ENCODE assay signal across 16 cellular contexts in the genomic region with DNA sequence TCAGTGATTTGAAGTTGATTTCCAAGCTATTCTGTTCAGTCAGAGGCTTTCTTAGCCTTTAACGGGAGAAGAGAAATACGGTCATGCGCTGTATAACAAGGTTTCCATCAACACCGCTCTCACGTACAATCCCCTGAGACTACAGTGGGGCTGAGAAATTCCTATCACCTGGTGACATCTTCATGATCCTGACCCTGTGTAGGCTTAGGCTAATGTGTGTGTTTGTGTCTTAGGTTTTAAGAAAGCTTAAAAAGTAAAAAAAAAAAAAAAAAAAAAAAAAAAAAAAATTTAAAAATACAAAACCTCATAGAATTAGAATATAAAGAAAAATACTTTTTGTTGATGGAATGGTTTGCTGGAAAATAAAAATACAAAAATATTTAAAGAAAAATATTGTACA. TPM values are rescaled to one million over a fixed set of nuclear protein-coding genes. Genes with fewer than 3 reads are reported as not detected.
A peak's percentile ranks its signal among the peaks of the same experiment; 100 is the strongest.
DNase-seq lines count a peak whose midpoint lies in the region; ATAC-seq and TF ChIP-seq lines count a peak whose summit lies in the region.
"Had no signal": no experiment of that assay in that cellular context is flagged by ENCODE, and none has a peak within 500 bp of the region (broad histone marks: within the 10 kb centered on the region; RNA-seq: fewer than 3 reads in every experiment).

No MANE protein-coding gene starts in this region.

- CTCF ChIA-PET in activated CD8-positive, alpha-beta memory T cell treated with anti-CD3 and anti-CD28 coated beads, Interleukin-2, amount 10 ng/mL, durations not matched to agents 7 days and 5 days (lab: Charles Lee): interaction anchor here (0.8 to 2.9 kb wide), 8 partner anchors 10 to 44 kb away, joined by 3 to 14 read pairs (median 4); no protein-coding TSS in a partner anchor

- H3K27me3 ChIP-seq in HUES6 (ENCODE audit: control insufficient read depth, insufficient read depth, low read length) (peaks cover 26% of the 10 kb centered on the region), dorsolateral prefrontal cortex (no peaks in the 10 kb centered on the region)
- H3K27me3 ChIP-seq: esophagus squamous epithelium, SJCRH30 had no signal

- H3K4me3 ChIP-seq in HUES6 (ENCODE audit: low read depth, low read length) (0 out of 2 replicates have a peak overlapping the region, but pooled peaks have one; percentile 98), dorsolateral prefrontal cortex (peak overlapping the region in 5 of 59 donors; percentile 91 to 95 (median 91))
- H3K4me3 ChIP-seq: coronary artery had no signal

- peaks cover 5% of the 10 kb centered on the region for H3K27me3 Mint-ChIP-seq in activated CD8-positive, alpha-beta memory T cell treated with anti-CD3 and anti-CD28 coated beads, Interleukin-2, amount 10 ng/mL, durations not matched to agents 7 days and 5 days
- peaks cover 6% of the 10 kb centered on the region for H3K27me3 Mint-ChIP-seq in central memory CD8-positive, alpha-beta T cell
- H3K27me3 Mint-ChIP-seq in progenitor cell of endocrine pancreas: peaks cover 18% of the 10 kb centered on the region

- peaks cover 19% of the 10 kb centered on the region for H3K4me1 Mint-ChIP-seq in activated CD8-positive, alpha-beta memory T cell treated with anti-CD3 and anti-CD28 coated beads, Interleukin-2, amount 10 ng/mL, durations not matched to agents 7 days and 5 days
- peaks cover 42% of the 10 kb centered on the region for H3K4me1 Mint-ChIP-seq in central memory CD8-positive, alpha-beta T cell
- H3K4me1 Mint-ChIP-seq in progenitor cell of endocrine pancreas (ENCODE audit: low read depth): peaks cover 11% of the 10 kb centered on the region

- no peaks in the 10 kb centered on the region for H3K9me3 ChIP-seq in HUES6 (ENCODE audit: control insufficient read depth, insufficient read depth, low read depth, low read length)
- H3K9me3 ChIP-seq: esophagus squamous epithelium, SJCRH30 had no signal

- intact Hi-C loops in dorsolateral prefrontal cortex (cut with DNase I): loop anchor here (2.0 to 5.0 kb wide), 4 partner anchors 32 to 213 kb away; a partner anchor contains a TSS

- DNase-seq in activated CD8-positive, alpha-beta memory T cell treated with anti-CD3 and anti-CD28 coated beads, Interleukin-2, amount 10 ng/mL, durations not matched to agents 7 days and 5 days: no peak
- DNase-seq in activated CD8-positive, alpha-beta memory T cell treated with anti-CD3 and anti-CD28 coated beads, Interleukin-2, amount 50 U/mL, for 48 hours: no peak
- DNase-seq in central memory CD8-positive, alpha-beta T cell (ENCODE audit: low spot score in 2 of 2): no peak
- DNase-seq in progenitor cell of endocrine pancreas (ENCODE audit: low spot score, unreplicated experiment) (no peak), NCI-H2029 treated with DMSO at 0.1 percent for 48 hours (lab: John Stamatoyannopoulos, UW) (no peak), dorsolateral prefrontal cortex (no peak)
- DNase-seq: ACHN; esophagus squamous epithelium; IMR-90; NCI-H1092; NCI-H2171 treated with DMSO at 0.1 percent for 48 hours; SJCRH30; stimulated activated CD4-positive, alpha-beta T cell treated with anti-CD3 and anti-CD28 coated beads, Interleukin-2, amount 100 ng/mL, for 48 hours had no signal

- no peak overlapping the region for H3K9ac ChIP-seq in HUES6 (ENCODE audit: low read length)

- peaks cover 10% of the 10 kb centered on the region; the same call in 1 of the 2 replicates for H3K4me1 ChIP-seq in HUES6 (ENCODE audit: control insufficient read depth, insufficient read depth, low read length)

- H3K27ac ChIP-seq in HUES6 (ENCODE audit: low read depth, low read length) (no peak overlapping the region), dorsolateral prefrontal cortex (no peak overlapping the region)
- H3K27ac ChIP-seq: coronary artery, SJCRH30 had no signal

- H3K27ac Mint-ChIP-seq in activated CD8-positive, alpha-beta memory T cell treated with anti-CD3 and anti-CD28 coated beads, Interleukin-2, amount 10 ng/mL, durations not matched to agents 7 days and 5 days: no peak overlapping the region
- no peak overlapping the region for H3K27ac Mint-ChIP-seq in central memory CD8-positive, alpha-beta T cell (ENCODE audit: low read depth)
- H3K27ac Mint-ChIP-seq in progenitor cell of endocrine pancreas: no peak overlapping the region

- H3K36me3 ChIP-seq in HUES6 (ENCODE audit: control insufficient read depth, insufficient read depth, low read length): no peaks in the 10 kb centered on the region
- H3K36me3 ChIP-seq: esophagus squamous epithelium, SJCRH30 had no signal

- peak overlapping the region; percentile 85 for H3K4me3 Mint-ChIP-seq in activated CD8-positive, alpha-beta memory T cell treated with anti-CD3 and anti-CD28 coated beads, Interleukin-2, amount 10 ng/mL, durations not matched to agents 7 days and 5 days
- peak overlapping the region; percentile 86 for H3K4me3 Mint-ChIP-seq in central memory CD8-positive, alpha-beta T cell
- peak overlapping the region; percentile 85 for H3K4me3 Mint-ChIP-seq in progenitor cell of endocrine pancreas (ENCODE audit: low read depth)

- no peaks in the 10 kb centered on the region for H3K9me3 Mint-ChIP-seq in activated CD8-positive, alpha-beta memory T cell treated with anti-CD3 and anti-CD28 coated beads, Interleukin-2, amount 10 ng/mL, durations not matched to agents 7 days and 5 days (ENCODE audit: low read depth)
- no peaks in the 10 kb centered on the region for H3K9me3 Mint-ChIP-seq in central memory CD8-positive, alpha-beta T cell
- H3K9me3 Mint-ChIP-seq in progenitor cell of endocrine pancreas (ENCODE audit: low read depth): no peaks in the 10 kb centered on the region

- TF ChIP-seq CTCF in progenitor cell of endocrine pancreas (IDR thresholded peaks at IDR 0.05; ENCODE audit: unreplicated experiment) (no peak), dorsolateral prefrontal cortex (IDR thresholded peaks at IDR 0.05 in 54 of 56, conservative IDR thresholded peaks at IDR 0.05 in 2 of 56; ENCODE audit: low read depth in 1 of 56, partially characterized antibody in 56 of 56) (no peak)

- no peak for ATAC-seq in activated CD8-positive, alpha-beta memory T cell treated with anti-CD3 and anti-CD28 coated beads, Interleukin-2, amount 10 ng/mL, durations not matched to agents 7 days and 5 days
- no peak for ATAC-seq in central memory CD8-positive, alpha-beta T cell (replicated peaks; ENCODE audit: extremely low read depth, poor library complexity, severe bottlenecking)
- ATAC-seq in GM19467 (IDR thresholded peaks at IDR 0.05; ENCODE audit: unreplicated experiment): no peak

- peaks cover 2% of the 10 kb centered on the region for H3K36me3 Mint-ChIP-seq in activated CD8-positive, alpha-beta memory T cell treated with anti-CD3 and anti-CD28 coated beads, Interleukin-2, amount 10 ng/mL, durations not matched to agents 7 days and 5 days
- peaks cover 3% of the 10 kb centered on the region for H3K36me3 Mint-ChIP-seq in central memory CD8-positive, alpha-beta T cell (ENCODE audit: insufficient read depth)
- no peaks in the 10 kb centered on the region for H3K36me3 Mint-ChIP-seq in progenitor cell of endocrine pancreas (ENCODE audit: insufficient read depth)

RNA-seq across cellular contexts. Expression of a gene that starts 1.8 kb away (rescaled TPM):
- 10 to 100 TPM; 23.1 to 24.8 TPM for total RNA-seq in activated CD8-positive, alpha-beta memory T cell treated with anti-CD3 and anti-CD28 coated beads, Interleukin-2, amount 10 ng/mL, durations not matched to agents 7 days and 5 days
- 19.5 and 22.8 TPM in 2 replicates for total RNA-seq in progenitor cell of endocrine pancreas
- 10 to 100 TPM; 22.0 to 54.7 (median 37.4) TPM for total RNA-seq in dorsolateral prefrontal cortex

RNA-seq across cellular contexts. Expression of a gene that starts 33.8 kb away (rescaled TPM):
- 10 to 100 TPM; 63.1 to 71.3 TPM for total RNA-seq in activated CD8-positive, alpha-beta memory T cell treated with anti-CD3 and anti-CD28 coated beads, Interleukin-2, amount 10 ng/mL, durations not matched to agents 7 days and 5 days
- total RNA-seq in progenitor cell of endocrine pancreas (49.4 and 50.8 TPM in 2 replicates), dorsolateral prefrontal cortex (100 to 1,000 TPM; 174 to 369 (median 255) TPM)
